8 cellular contexts compared by ENCODE assay signal in the genomic region with DNA sequence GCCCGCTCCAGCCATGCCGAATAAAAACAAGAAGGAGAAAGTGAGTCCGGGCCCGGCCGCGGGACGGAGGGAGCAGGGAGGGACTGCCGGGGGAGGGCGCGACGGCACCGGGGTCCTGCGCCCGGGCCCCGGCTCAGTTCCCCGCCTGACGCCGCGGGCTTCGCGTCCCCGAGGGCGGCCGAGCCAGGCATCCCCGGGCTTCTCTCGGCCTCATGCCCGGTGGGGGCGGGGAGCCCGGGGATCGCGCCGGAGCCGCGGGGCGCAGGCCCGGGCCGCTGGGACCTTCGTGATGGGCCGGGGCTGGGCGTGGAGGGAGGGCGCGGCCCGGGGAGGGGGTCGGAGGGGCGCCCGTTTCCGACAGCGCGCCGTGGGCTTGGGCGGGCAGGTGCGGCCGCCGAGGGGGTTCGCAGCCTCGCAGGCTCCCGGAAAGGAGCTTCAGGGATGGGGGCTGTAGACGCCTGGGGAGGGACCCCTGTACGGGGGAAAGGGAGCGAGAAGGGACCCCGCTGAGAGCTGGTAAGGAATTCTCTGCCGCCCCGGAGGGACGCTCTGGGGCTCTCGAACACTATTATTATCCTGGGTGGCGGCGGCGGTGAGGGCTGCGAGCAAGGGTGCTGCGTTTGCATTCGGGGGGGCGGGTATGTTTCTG. TPM values are rescaled to one million over a fixed set of nuclear protein-coding genes. Genes with fewer than 3 reads are reported as not detected.
DNase-seq lines count a peak whose midpoint lies in the region; ATAC-seq and TF ChIP-seq lines count a peak whose summit lies in the region.

No MANE protein-coding gene starts in this region.

- peak overlapping the region; percentile 92 to 96 (median 94) for H3K4me3 Mint-ChIP-seq in CD4-positive, alpha-beta memory T cell
- peak overlapping the region; percentile 87 for H3K4me3 Mint-ChIP-seq in activated CD4-positive, alpha-beta memory T cell treated with anti-CD3 and anti-CD28 coated beads for 36 hours
- H3K4me3 Mint-ChIP-seq in endothelial cell (ENCODE audit: unreplicated experiment): peak overlapping the region; percentile 96

- POLR2A ChIA-PET in CD4-positive, alpha-beta memory T cell (lab: Charles Lee; ENCODE audit: partially characterized antibody): interaction anchor here (0.8 to 6.2 kb wide), 23 partner anchors 9 to 203 kb away, joined by 3 to 76 read pairs (median 6); partner anchors contain the start of gene DYNC1H1
- POLR2A ChIA-PET in activated CD4-positive, alpha-beta memory T cell treated with anti-CD3 and anti-CD28 coated beads for 36 hours (lab: Charles Lee): interaction anchor here (0.6 to 2.7 kb wide), 6 partner anchors 9 to 186 kb away, joined by 3 to 11 read pairs (median 6); no protein-coding TSS in a partner anchor

- peak; percentile 3 for ATAC-seq in GM19468 (IDR thresholded peaks at IDR 0.05; ENCODE audit: extremely low read depth, unreplicated experiment)
- ATAC-seq in GM18517 (IDR thresholded peaks at IDR 0.05; ENCODE audit: unreplicated experiment): no peak

- H3K27me3 ChIP-seq in CD4-positive, alpha-beta memory T cell (ENCODE audit: insufficient read depth, low read length): no peaks in the 10 kb centered on the region
- no peaks in the 10 kb centered on the region for H3K27me3 ChIP-seq in muscle layer of duodenum (ENCODE audit: low read depth, low read length)
- no peaks in the 10 kb centered on the region for H3K27me3 ChIP-seq in thyroid gland

- intact Hi-C loops in CD4-positive, alpha-beta memory T cell (cut with micrococcal nuclease): loop anchor here (2.0 to 5.0 kb wide), 3 partner anchors 49 to 375 kb away; partner anchors contain the start of genes DYNC1H1 and WDR20
- intact Hi-C loops in activated CD4-positive, alpha-beta memory T cell treated with anti-CD3 and anti-CD28 coated beads for 36 hours (cut with micrococcal nuclease): loop anchor here (2.0 to 10.0 kb wide), 7 partner anchors 39 to 1570 kb away; partner anchors contain the start of genes EIF5, HSP90AA1, YY1 and ZNF839
- intact Hi-C loops in thyroid gland (cut with DNase I): no loop called here

- peak overlapping the region; percentile 49 to 67 for H3K4me3 ChIP-seq in CD4-positive, alpha-beta memory T cell (ENCODE audit: low read length in 2 of 2)
- H3K4me3 ChIP-seq in muscle layer of duodenum (ENCODE audit: low read depth in 1 of 2, low read length in 2 of 2): peak overlapping the region; percentile 61 to 75
- H3K4me3 ChIP-seq in thyroid gland (replicated peaks in 1 of 3): peak overlapping the region; percentile 11 to 93 (median 43)

- no peaks in the 10 kb centered on the region for H3K27me3 Mint-ChIP-seq in CD4-positive, alpha-beta memory T cell
- H3K27me3 Mint-ChIP-seq in activated CD4-positive, alpha-beta memory T cell treated with anti-CD3 and anti-CD28 coated beads for 36 hours: no peaks in the 10 kb centered on the region
- H3K27me3 Mint-ChIP-seq in endothelial cell (ENCODE audit: unreplicated experiment): peaks cover 7% of the 10 kb centered on the region

- peaks cover 34 to 42% (median 40%) of the 10 kb centered on the region in 4 donors for H3K4me1 Mint-ChIP-seq in CD4-positive, alpha-beta memory T cell
- H3K4me1 Mint-ChIP-seq in activated CD4-positive, alpha-beta memory T cell treated with anti-CD3 and anti-CD28 coated beads for 36 hours (ENCODE audit: low read depth): peaks cover 49% of the 10 kb centered on the region
- peaks cover 9% of the 10 kb centered on the region for H3K4me1 Mint-ChIP-seq in endothelial cell (ENCODE audit: unreplicated experiment)

- peaks cover 46% of the 10 kb centered on the region for H3K4me1 ChIP-seq in CD4-positive, alpha-beta memory T cell (ENCODE audit: insufficient read depth, low read length)
- H3K4me1 ChIP-seq in muscle layer of duodenum (ENCODE audit: control insufficient read depth in 1 of 2, insufficient read depth in 2 of 2, low read length in 2 of 2) (peaks cover 0 to 9% of the 10 kb centered on the region in 2 donors), thyroid gland (peaks cover 9 to 37% of the 10 kb centered on the region in 2 donors)

- TF ChIP-seq POLR2A in thyroid gland (IDR thresholded peaks at IDR 0.05): no peak

- peaks cover 7 to 40% of the 10 kb centered on the region in 2 donors for H3K36me3 Mint-ChIP-seq in CD4-positive, alpha-beta memory T cell
- H3K36me3 Mint-ChIP-seq in activated CD4-positive, alpha-beta memory T cell treated with anti-CD3 and anti-CD28 coated beads for 36 hours: peaks cover 25% of the 10 kb centered on the region
- peaks cover 10% of the 10 kb centered on the region for H3K36me3 Mint-ChIP-seq in endothelial cell (ENCODE audit: low read depth, unreplicated experiment)

- 0 to 3% methylated on average over 5 to 16 of the region's 72 CpGs for WGBS in thyroid gland, 2 donors

- DNase-seq in CD4-positive, alpha-beta memory T cell: peak; percentile 37 to 62 (median 46)
- DNase-seq in HT-29 (ENCODE audit: low spot score): peak; percentile 9
- peak; percentile 57 for DNase-seq in activated CD4-positive, alpha-beta memory T cell treated with anti-CD3 and anti-CD28 coated beads for 36 hours
- peak; percentile 36 for DNase-seq in endothelial cell (ENCODE audit: low spot score)
- DNase-seq in thyroid gland: peak; percentile 62 to 63

- TF ChIP-seq CTCF in endothelial cell (IDR thresholded peaks at IDR 0.05; ENCODE audit: unreplicated experiment) (no peak), thyroid gland (IDR thresholded peaks at IDR 0.05) (no peak)

- H3K36me3 ChIP-seq in CD4-positive, alpha-beta memory T cell (ENCODE audit: insufficient read depth, low read length): peaks cover 6% of the 10 kb centered on the region
- H3K36me3 ChIP-seq in muscle layer of duodenum (ENCODE audit: control insufficient read depth in 1 of 2, insufficient read depth in 2 of 2, low read length in 2 of 2) (peaks cover 0 to 4% of the 10 kb centered on the region in 2 donors), thyroid gland (no peaks in the 10 kb centered on the region)

- H3K27ac Mint-ChIP-seq in CD4-positive, alpha-beta memory T cell: peak overlapping the region; percentile 89 to 96 (median 93)
- H3K27ac Mint-ChIP-seq in activated CD4-positive, alpha-beta memory T cell treated with anti-CD3 and anti-CD28 coated beads for 36 hours: peak overlapping the region; percentile 75
- no peak overlapping the region for H3K27ac Mint-ChIP-seq in endothelial cell (ENCODE audit: unreplicated experiment)

- no peaks in the 10 kb centered on the region for H3K9me3 ChIP-seq in CD4-positive, alpha-beta memory T cell (ENCODE audit: control insufficient read depth in 1 of 2, low read length in 2 of 2)
- H3K9me3 ChIP-seq in muscle layer of duodenum (ENCODE audit: control insufficient read depth in 1 of 2, low read length in 2 of 2) (no peaks in the 10 kb centered on the region), thyroid gland (no peaks in the 10 kb centered on the region)

- H3K9me3 Mint-ChIP-seq in CD4-positive, alpha-beta memory T cell: peaks cover 0 to 4% (median 0%) of the 10 kb centered on the region in 8 donors
- H3K9me3 Mint-ChIP-seq in activated CD4-positive, alpha-beta memory T cell treated with anti-CD3 and anti-CD28 coated beads for 36 hours: no peaks in the 10 kb centered on the region
- no peaks in the 10 kb centered on the region for H3K9me3 Mint-ChIP-seq in endothelial cell (ENCODE audit: unreplicated experiment)

- CTCF ChIA-PET in CD4-positive, alpha-beta memory T cell (lab: Charles Lee; ENCODE audit: partially characterized antibody): interaction anchor here (1.0 to 1.5 kb wide), 5 partner anchors 9 to 62 kb away, joined by 4 to 14 read pairs (median 6); no protein-coding TSS in a partner anchor
- CTCF ChIA-PET in activated CD4-positive, alpha-beta memory T cell treated with anti-CD3 and anti-CD28 coated beads for 36 hours (lab: Charles Lee): interaction anchor here (0.8 to 4.2 kb wide), 5 partner anchors 8 to 83 kb away, joined by 4 to 29 read pairs (median 6); no protein-coding TSS in a partner anchor

- H3K27ac ChIP-seq in CD4-positive, alpha-beta memory T cell (ENCODE audit: low read depth, low read length): peak overlapping the region; percentile 54
- H3K27ac ChIP-seq in muscle layer of duodenum (ENCODE audit: low read length): no peak overlapping the region
- peak overlapping the region in 2 of 3 donors; percentile 31 to 65 for H3K27ac ChIP-seq in thyroid gland

RNA-seq across cellular contexts. Expression of gene PPP2R5C, which starts 0.5 kb away (rescaled TPM):
- 100 to 1,000 TPM; 584 to 620 TPM for total RNA-seq in CD4-positive, alpha-beta memory T cell
- 100 to 1,000 TPM; 273 to 278 TPM for polyA plus RNA-seq in CD4-positive, alpha-beta memory T cell
- total RNA-seq in HT-29 (2014; rRNA removed; shearing (Covaris generic)): 41.4 and 47.9 TPM in 2 replicates
- 100 to 1,000 TPM; 252 to 268 TPM for total RNA-seq in activated CD4-positive, alpha-beta memory T cell treated with anti-CD3 and anti-CD28 coated beads for 36 hours
- total RNA-seq in endothelial cell (ENCODE audit: unreplicated experiment): 71.5 TPM
- total RNA-seq in thyroid gland: 100 to 1,000 TPM; 105 to 209 (median 141) TPM

Comparison
In these comparisons a context has a peak if more than half of its experiments do, and no peak if none do; other contexts are left out.
1. DNase-seq: peak in every context shown above with its lines; median percentile 62 in thyroid gland; 57 in activated CD4-positive, alpha-beta memory T cell treated with anti-CD3 and anti-CD28 coated beads for 36 hours; 46 in CD4-positive, alpha-beta memory T cell; 36 in endothelial cell; 9 in HT-29.